Comparison of ENCODE assay signal across 1 cellular context in the genomic region with DNA sequence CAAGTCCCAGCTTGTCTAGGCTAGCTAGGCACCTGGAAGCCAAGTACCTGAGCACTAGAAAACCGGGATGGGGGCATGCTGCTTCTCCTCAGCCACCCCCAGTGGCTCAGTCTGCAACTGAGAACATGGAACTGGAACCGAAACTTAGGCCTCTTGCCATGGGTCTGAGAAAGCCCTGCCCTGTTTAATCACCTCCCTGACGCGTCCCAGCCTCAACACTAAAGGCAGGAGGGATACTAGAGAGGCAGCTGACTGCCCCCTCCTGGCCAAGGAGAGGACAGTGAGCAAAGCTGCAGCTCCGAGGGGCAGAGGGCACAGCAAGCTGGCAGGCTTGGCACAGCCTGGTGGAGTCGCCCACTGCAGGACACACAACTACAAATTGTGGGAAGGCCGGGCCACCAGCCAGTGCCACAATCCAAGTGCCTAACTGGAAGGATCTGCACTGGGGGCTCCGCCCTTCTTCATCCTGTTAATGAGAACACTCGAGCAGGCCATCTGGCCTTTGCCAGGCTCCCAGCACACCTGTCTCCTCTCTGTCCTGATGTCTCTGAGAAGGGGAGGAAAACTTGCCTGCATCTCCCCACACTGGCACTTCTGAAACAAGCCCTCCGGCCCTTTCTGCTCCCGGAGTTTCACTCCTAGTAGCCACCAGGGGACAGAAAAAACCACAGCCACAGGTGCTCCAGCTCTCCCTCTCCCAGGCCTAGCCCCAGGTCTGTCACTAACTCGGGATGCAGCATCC.
TF ChIP-seq lines count a peak whose summit lies in the region.

No MANE protein-coding gene starts in this region.

TF ChIP-seq in HepG2, 621 proteins besides CTCF, POLR2A, EP300 and RAD21 (continued from another document and continues in another):
- TF ChIP-seq, protein P1, sequence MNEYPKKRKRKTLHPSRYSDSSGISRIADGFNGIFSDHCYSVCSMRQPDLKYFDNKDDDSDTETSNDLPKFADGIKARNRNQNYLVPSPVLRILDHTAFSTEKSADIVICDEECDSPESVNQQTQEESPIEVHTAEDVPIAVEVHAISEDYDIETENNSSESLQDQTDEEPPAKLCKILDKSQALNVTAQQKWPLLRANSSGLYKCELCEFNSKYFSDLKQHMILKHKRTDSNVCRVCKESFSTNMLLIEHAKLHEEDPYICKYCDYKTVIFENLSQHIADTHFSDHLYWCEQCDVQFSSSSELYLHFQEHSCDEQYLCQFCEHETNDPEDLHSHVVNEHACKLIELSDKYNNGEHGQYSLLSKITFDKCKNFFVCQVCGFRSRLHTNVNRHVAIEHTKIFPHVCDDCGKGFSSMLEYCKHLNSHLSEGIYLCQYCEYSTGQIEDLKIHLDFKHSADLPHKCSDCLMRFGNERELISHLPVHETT (CRISPR knock-in tag; conservative IDR thresholded peaks at IDR 0.05) = no peak
- TF ChIP-seq ZNF782 (CRISPR knock-in tag; IDR thresholded peaks at IDR 0.05; ENCODE audit: borderline replicate concordance) = peak; percentile 47; the same call in 1 of the 2 replicates
- TF ChIP-seq, protein P2, sequence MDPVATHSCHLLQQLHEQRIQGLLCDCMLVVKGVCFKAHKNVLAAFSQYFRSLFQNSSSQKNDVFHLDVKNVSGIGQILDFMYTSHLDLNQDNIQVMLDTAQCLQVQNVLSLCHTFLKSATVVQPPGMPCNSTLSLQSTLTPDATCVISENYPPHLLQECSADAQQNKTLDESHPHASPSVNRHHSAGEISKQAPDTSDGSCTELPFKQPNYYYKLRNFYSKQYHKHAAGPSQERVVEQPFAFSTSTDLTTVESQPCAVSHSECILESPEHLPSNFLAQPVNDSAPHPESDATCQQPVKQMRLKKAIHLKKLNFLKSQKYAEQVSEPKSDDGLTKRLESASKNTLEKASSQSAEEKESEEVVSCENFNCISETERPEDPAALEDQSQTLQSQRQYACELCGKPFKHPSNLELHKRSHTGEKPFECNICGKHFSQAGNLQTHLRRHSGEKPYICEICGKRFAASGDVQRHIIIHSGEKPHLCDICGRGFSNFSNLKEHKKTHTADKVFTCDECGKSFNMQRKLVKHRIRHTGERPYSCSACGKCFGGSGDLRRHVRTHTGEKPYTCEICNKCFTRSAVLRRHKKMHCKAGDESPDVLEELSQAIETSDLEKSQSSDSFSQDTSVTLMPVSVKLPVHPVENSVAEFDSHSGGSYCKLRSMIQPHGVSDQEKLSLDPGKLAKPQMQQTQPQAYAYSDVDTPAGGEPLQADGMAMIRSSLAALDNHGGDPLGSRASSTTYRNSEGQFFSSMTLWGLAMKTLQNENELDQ (CRISPR knock-in tag; IDR thresholded peaks at IDR 0.05; ENCODE audit: borderline replicate concordance) = no peak
- TF ChIP-seq ZMYM3 (CRISPR knock-in tag; IDR thresholded peaks at IDR 0.05) = 0 out of 2 replicates have a peak, but pooled peaks have one; percentile 12
- peak; percentile 21; the same call in 1 of the 2 replicates for TF ChIP-seq CBX5 (CRISPR knock-in tag; IDR thresholded peaks at IDR 0.05; ENCODE audit: borderline replicate concordance)
- TF ChIP-seq PCBP1 (IDR thresholded peaks at IDR 0.05; ENCODE audit: borderline replicate concordance, low read depth, low read length) = no peak
- TF ChIP-seq GATA4 (IDR thresholded peaks at IDR 0.05; ENCODE audit: borderline replicate concordance, low read depth) = no peak
- peak; percentile 82; the same call in 1 of the 2 replicates for TF ChIP-seq BRD4 (CRISPR knock-in tag; IDR thresholded peaks at IDR 0.05)
- TF ChIP-seq ZBTB7A (CRISPR knock-in tag; IDR thresholded peaks at IDR 0.05) = no peak
- TF ChIP-seq KDM3A (CRISPR knock-in tag; IDR thresholded peaks at IDR 0.05; ENCODE audit: low read depth) = peak; percentile 56; the same call in 1 of the 2 replicates
- no peak for TF ChIP-seq TCF12 (IDR thresholded peaks at IDR 0.05)
- 0 out of 2 replicates have a peak, but pooled peaks have one; percentile 18 for TF ChIP-seq TCF12 (CRISPR knock-in tag; IDR thresholded peaks at IDR 0.05)
- TF ChIP-seq FOXM1 (CRISPR knock-in tag; IDR thresholded peaks at IDR 0.05) = no peak
- TF ChIP-seq ESRRA (CRISPR knock-in tag; IDR thresholded peaks at IDR 0.05; ENCODE audit: low read depth) = no peak
- TF ChIP-seq, protein P3, sequence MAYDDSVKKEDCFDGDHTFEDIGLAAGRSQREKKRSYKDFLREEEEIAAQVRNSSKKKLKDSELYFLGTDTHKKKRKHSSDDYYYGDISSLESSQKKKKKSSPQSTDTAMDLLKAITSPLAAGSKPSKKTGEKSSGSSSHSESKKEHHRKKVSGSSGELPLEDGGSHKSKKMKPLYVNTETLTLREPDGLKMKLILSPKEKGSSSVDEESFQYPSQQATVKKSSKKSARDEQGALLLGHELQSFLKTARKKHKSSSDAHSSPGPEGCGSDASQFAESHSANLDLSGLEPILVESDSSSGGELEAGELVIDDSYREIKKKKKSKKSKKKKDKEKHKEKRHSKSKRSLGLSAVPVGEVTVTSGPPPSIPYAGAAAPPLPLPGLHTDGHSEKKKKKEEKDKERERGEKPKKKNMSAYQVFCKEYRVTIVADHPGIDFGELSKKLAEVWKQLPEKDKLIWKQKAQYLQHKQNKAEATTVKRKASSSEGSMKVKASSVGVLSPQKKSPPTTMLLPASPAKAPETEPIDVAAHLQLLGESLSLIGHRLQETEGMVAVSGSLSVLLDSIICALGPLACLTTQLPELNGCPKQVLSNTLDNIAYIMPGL (CRISPR knock-in tag; IDR thresholded peaks at IDR 0.05; ENCODE audit: borderline replicate concordance in 1 of 2, low read depth in 1 of 2) = peak; percentile 74 to 89; a peak in 3 of 4 replicates
- peak; percentile 37; the same call in 1 of the 2 replicates for TF ChIP-seq ZNF747 (CRISPR knock-in tag; IDR thresholded peaks at IDR 0.05; ENCODE audit: borderline replicate concordance)
- TF ChIP-seq RXRB (CRISPR knock-in tag; IDR thresholded peaks at IDR 0.05; ENCODE audit: borderline replicate concordance) = 0 out of 2 replicates have a peak, but pooled peaks have one; percentile 10
- TF ChIP-seq, protein P4, sequence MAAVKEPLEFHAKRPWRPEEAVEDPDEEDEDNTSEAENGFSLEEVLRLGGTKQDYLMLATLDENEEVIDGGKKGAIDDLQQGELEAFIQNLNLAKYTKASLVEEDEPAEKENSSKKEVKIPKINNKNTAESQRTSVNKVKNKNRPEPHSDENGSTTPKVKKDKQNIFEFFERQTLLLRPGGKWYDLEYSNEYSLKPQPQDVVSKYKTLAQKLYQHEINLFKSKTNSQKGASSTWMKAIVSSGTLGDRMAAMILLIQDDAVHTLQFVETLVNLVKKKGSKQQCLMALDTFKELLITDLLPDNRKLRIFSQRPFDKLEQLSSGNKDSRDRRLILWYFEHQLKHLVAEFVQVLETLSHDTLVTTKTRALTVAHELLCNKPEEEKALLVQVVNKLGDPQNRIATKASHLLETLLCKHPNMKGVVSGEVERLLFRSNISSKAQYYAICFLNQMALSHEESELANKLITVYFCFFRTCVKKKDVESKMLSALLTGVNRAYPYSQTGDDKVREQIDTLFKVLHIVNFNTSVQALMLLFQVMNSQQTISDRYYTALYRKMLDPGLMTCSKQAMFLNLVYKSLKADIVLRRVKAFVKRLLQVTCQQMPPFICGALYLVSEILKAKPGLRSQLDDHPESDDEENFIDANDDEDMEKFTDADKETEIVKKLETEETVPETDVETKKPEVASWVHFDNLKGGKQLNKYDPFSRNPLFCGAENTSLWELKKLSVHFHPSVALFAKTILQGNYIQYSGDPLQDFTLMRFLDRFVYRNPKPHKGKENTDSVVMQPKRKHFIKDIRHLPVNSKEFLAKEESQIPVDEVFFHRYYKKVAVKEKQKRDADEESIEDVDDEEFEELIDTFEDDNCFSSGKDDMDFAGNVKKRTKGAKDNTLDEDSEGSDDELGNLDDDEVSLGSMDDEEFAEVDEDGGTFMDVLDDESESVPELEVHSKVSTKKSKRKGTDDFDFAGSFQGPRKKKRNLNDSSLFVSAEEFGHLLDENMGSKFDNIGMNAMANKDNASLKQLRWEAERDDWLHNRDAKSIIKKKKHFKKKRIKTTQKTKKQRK (IDR thresholded peaks at IDR 0.05; ENCODE audit: low read length) = no peak
- TF ChIP-seq, protein P5, sequence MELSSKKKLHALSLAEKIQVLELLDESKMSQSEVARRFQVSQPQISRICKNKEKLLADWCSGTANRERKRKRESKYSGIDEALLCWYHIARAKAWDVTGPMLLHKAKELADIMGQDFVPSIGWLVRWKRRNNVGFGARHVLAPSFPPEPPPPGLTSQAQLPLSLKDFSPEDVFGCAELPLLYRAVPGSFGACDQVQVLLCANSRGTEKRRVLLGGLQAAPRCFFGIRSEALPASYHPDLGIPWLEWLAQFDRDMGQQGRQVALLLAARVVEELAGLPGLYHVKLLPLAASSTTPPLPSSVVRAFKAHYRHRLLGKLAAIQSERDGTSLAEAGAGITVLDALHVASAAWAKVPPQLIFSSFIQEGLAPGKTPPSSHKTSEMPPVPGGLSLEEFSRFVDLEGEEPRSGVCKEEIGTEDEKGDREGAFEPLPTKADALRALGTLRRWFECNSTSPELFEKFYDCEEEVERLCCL (CRISPR knock-in tag; IDR thresholded peaks at IDR 0.05; ENCODE audit: borderline replicate concordance) = no peak
- TF ChIP-seq NRL (CRISPR knock-in tag; IDR thresholded peaks at IDR 0.05; ENCODE audit: borderline replicate concordance) = no peak
- peak; percentile 37; the same call in 1 of the 2 replicates for TF ChIP-seq NR2C2 (CRISPR knock-in tag; IDR thresholded peaks at IDR 0.05; ENCODE audit: borderline replicate concordance)
- TF ChIP-seq, protein P6, sequence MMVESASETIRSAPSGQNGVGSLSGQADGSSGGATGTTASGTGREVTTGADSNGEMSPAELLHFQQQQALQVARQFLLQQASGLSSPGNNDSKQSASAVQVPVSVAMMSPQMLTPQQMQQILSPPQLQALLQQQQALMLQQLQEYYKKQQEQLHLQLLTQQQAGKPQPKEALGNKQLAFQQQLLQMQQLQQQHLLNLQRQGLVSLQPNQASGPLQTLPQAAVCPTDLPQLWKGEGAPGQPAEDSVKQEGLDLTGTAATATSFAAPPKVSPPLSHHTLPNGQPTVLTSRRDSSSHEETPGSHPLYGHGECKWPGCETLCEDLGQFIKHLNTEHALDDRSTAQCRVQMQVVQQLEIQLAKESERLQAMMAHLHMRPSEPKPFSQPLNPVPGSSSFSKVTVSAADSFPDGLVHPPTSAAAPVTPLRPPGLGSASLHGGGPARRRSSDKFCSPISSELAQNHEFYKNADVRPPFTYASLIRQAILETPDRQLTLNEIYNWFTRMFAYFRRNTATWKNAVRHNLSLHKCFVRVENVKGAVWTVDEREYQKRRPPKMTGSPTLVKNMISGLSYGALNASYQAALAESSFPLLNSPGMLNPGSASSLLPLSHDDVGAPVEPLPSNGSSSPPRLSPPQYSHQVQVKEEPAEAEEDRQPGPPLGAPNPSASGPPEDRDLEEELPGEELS (CRISPR knock-in tag; IDR thresholded peaks at IDR 0.05) = no peak
- no peak for TF ChIP-seq BORCS8-MEF2B (CRISPR knock-in tag; IDR thresholded peaks at IDR 0.05)
- TF ChIP-seq ATAD3A (CRISPR knock-in tag; IDR thresholded peaks at IDR 0.05) = no peak
- no peak for TF ChIP-seq ZIK1 (CRISPR knock-in tag; IDR thresholded peaks at IDR 0.05; ENCODE audit: borderline replicate concordance, low read depth)
- peak; percentile 69 for TF ChIP-seq ZBTB3 (CRISPR knock-in tag; IDR thresholded peaks at IDR 0.05; ENCODE audit: borderline replicate concordance, low read depth)
- TF ChIP-seq, protein P7, sequence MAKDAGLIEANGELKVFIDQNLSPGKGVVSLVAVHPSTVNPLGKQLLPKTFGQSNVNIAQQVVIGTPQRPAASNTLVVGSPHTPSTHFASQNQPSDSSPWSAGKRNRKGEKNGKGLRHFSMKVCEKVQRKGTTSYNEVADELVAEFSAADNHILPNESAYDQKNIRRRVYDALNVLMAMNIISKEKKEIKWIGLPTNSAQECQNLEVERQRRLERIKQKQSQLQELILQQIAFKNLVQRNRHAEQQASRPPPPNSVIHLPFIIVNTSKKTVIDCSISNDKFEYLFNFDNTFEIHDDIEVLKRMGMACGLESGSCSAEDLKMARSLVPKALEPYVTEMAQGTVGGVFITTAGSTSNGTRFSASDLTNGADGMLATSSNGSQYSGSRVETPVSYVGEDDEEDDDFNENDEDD (CRISPR knock-in tag; IDR thresholded peaks at IDR 0.05; ENCODE audit: borderline replicate concordance) = no peak
- no peak for TF ChIP-seq ZNF75D (CRISPR knock-in tag; IDR thresholded peaks at IDR 0.05; ENCODE audit: borderline replicate concordance)
- no peak for TF ChIP-seq ZNF878 (CRISPR knock-in tag; IDR thresholded peaks at IDR 0.05)
- TF ChIP-seq ZNF143 (CRISPR knock-in tag; IDR thresholded peaks at IDR 0.05) = peak; percentile 52; the same call in 1 of the 2 replicates
- no peak for TF ChIP-seq ZBTB38 (CRISPR knock-in tag; IDR thresholded peaks at IDR 0.05)
- TF ChIP-seq EHMT2 (IDR thresholded peaks at IDR 0.05; ENCODE audit: borderline replicate concordance, low read depth, low read length) = no peak
- 0 out of 2 replicates have a peak, but pooled peaks have one; percentile 34 for TF ChIP-seq KDM5B (CRISPR knock-in tag; IDR thresholded peaks at IDR 0.05; ENCODE audit: borderline replicate concordance)
- TF ChIP-seq ZNF850 (CRISPR knock-in tag; conservative IDR thresholded peaks at IDR 0.05) = no peak
- no peak for TF ChIP-seq ZNF24 (IDR thresholded peaks at IDR 0.05)
- no peak for TF ChIP-seq ZBTB20 (CRISPR knock-in tag; IDR thresholded peaks at IDR 0.05; ENCODE audit: borderline replicate concordance, low read depth)
- TF ChIP-seq, protein P8, sequence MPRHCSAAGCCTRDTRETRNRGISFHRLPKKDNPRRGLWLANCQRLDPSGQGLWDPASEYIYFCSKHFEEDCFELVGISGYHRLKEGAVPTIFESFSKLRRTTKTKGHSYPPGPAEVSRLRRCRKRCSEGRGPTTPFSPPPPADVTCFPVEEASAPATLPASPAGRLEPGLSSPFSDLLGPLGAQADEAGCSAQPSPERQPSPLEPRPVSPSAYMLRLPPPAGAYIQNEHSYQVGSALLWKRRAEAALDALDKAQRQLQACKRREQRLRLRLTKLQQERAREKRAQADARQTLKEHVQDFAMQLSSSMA (CRISPR knock-in tag; IDR thresholded peaks at IDR 0.05) = no peak
- TF ChIP-seq NFKBIZ (CRISPR knock-in tag; IDR thresholded peaks at IDR 0.05) = no peak
- TF ChIP-seq, protein P9, sequence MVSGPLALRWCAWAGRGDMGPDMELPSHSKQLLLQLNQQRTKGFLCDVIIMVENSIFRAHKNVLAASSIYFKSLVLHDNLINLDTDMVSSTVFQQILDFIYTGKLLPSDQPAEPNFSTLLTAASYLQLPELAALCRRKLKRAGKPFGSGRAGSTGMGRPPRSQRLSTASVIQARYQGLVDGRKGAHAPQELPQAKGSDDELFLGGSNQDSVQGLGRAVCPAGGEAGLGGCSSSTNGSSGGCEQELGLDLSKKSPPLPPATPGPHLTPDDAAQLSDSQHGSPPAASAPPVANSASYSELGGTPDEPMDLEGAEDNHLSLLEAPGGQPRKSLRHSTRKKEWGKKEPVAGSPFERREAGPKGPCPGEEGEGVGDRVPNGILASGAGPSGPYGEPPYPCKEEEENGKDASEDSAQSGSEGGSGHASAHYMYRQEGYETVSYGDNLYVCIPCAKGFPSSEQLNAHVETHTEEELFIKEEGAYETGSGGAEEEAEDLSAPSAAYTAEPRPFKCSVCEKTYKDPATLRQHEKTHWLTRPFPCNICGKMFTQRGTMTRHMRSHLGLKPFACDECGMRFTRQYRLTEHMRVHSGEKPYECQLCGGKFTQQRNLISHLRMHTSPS (CRISPR knock-in tag; IDR thresholded peaks at IDR 0.05; ENCODE audit: low read depth) = peak; percentile 97
- TF ChIP-seq FLYWCH1 (CRISPR knock-in tag; IDR thresholded peaks at IDR 0.05) = no peak
